ENCODE assay signal across 9 cellular contexts in the genomic region with DNA sequence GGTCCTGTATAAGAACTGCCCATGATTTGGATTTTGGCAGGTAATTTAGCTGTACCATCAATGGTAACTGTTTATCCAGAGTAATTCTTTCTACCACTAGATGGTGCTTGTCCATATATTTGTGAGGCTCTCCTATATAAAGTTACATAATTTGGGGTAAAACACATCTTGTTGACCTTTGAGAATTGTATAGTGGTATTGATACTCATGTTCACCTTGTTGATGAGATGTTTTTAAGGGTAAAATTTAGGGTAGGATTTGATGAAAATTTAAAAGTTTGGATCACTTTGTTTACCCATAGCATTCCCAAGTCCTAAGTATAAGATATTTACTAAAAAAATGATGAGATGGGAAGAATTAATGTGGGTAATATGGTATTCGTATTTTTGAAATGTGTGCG. TPM values are rescaled to one million over a fixed set of nuclear protein-coding genes. Genes with fewer than 3 reads are reported as not detected.
DNase-seq lines count a peak whose midpoint lies in the region; ATAC-seq, FAIRE-seq and TF ChIP-seq lines count a peak whose summit lies in the region.
"Had no signal": no experiment of that assay in that cellular context is flagged by ENCODE, and none has a peak within 500 bp of the region (broad histone marks: within the 10 kb centered on the region; RNA-seq: fewer than 3 reads in every experiment).

No MANE protein-coding gene starts in this region.

- ATAC-seq in HG02642 (IDR thresholded peaks at IDR 0.05; ENCODE audit: poor library complexity, unreplicated experiment) (peak; percentile 57), GM12878 (peak; percentile 75), HepG2 (peak; percentile 64), GM21786 (IDR thresholded peaks at IDR 0.05; ENCODE audit: unreplicated experiment) (no peak)

- no peak overlapping the region for H2AFZ ChIP-seq in GM12878 (ENCODE audit: control insufficient read depth, low read depth, low read length)
- no peak overlapping the region for H2AFZ ChIP-seq in HepG2 (ENCODE audit: low read length)

- H3K36me3 ChIP-seq in GM12878 (ENCODE audit: control insufficient read depth in 2 of 2, insufficient read depth in 2 of 2, low read length in 1 of 2) (no peaks in the 10 kb centered on the region), HepG2 (replicated peaks in 1 of 2; ENCODE audit: control insufficient read depth in 1 of 2, insufficient read depth in 2 of 2, low read length in 2 of 2) (no peaks in the 10 kb centered on the region)
- H3K36me3 ChIP-seq: BLaER1 treated with 17β-estradiol and CSF1 and Interleukin-3, amounts not matched to agents 10 nM and 100 nM had no signal

- POLR2A ChIA-PET in GM12878 (lab: Charles Lee), result interaction anchor here (0.9 to 2.7 kb wide), 9 partner anchors 13 to 175 kb away, joined by 3 to 6 read pairs (median 4); no protein-coding TSS in a partner anchor
- POLR2A ChIA-PET in HepG2 (lab: Yijun Ruan, JAX), result interaction anchor here (1.8 kb wide), 1 partner anchor 13 kb away, joined by 4 read pairs; no protein-coding TSS in a partner anchor

- no peaks in the 10 kb centered on the region for H3K9me3 ChIP-seq in GM12878 (replicated peaks; ENCODE audit: control insufficient read depth, insufficient read depth, low read length)
- no peaks in the 10 kb centered on the region for H3K9me3 ChIP-seq in HepG2 (ENCODE audit: low read length)
- H3K9me3 ChIP-seq: BLaER1 treated with 17β-estradiol and CSF1 and Interleukin-3, amounts not matched to agents 10 nM and 100 nM had no signal

- no peak for TF ChIP-seq POLR2A in GM12878 (IDR thresholded peaks at IDR 0.05; ENCODE audit: low read depth, low read length)
- TF ChIP-seq POLR2A in HepG2 (IDR thresholded peaks at IDR 0.05; ENCODE audit: insufficient read depth in 1 of 2, low read depth in 2 of 2, low read length in 2 of 2), result no peak

- H3K4me2 ChIP-seq in GM12878 (ENCODE audit: control insufficient read depth, insufficient read depth) (no peak overlapping the region), HepG2 (ENCODE audit: low read depth, low read length) (no peak overlapping the region)
- H3K4me2 ChIP-seq: BLaER1 treated with 17β-estradiol and CSF1 and Interleukin-3, amounts not matched to agents 10 nM and 100 nM had no signal

- H3K27ac ChIP-seq in GM12878 (ENCODE audit: control insufficient read depth, insufficient read depth) (no peak overlapping the region), HepG2 (ENCODE audit: extremely low read length, insufficient read depth, low read length) (no peak overlapping the region)
- H3K27ac ChIP-seq: BLaER1 treated with 17β-estradiol and CSF1 and Interleukin-3, amounts not matched to agents 10 nM and 100 nM had no signal

- intact Hi-C loops in GM12878 (cut with micrococcal nuclease; ENCODE audit: unreplicated experiment) (loop anchor here (2.0 kb wide), 3 partner anchors 30 to 142 kb away; no protein-coding TSS in a partner anchor), HepG2 (cut with micrococcal nuclease; ENCODE audit: unreplicated experiment) (loop anchor here (1.0 kb wide), 1 partner anchor 134 kb away; no protein-coding TSS in a partner anchor)

- H3K4me1 ChIP-seq in GM12878 (ENCODE audit: control insufficient read depth, insufficient read depth, low read length) (peaks cover 24% of the 10 kb centered on the region), HepG2 (ENCODE audit: insufficient read depth, low read length) (peaks cover 8% of the 10 kb centered on the region)

- peak; percentile 58 for DNase-seq in DMS79 treated with DMSO at 0.1 percent for 48 hours (lab: John Stamatoyannopoulos, UW)
- no peak for DNase-seq in DMS79 (lab: John Stamatoyannopoulos, UW)
- peak; percentile 38 for DNase-seq in NCI-H2196 (lab: John Stamatoyannopoulos, UW; ENCODE audit: unreplicated experiment)
- DNase-seq in GM12878 (ENCODE audit: low read depth, low spot score), result no peak
- DNase-seq in HepG2 (ENCODE audit: low spot score), result peak; percentile 27
- DNase-seq in OCI-M2 (lab: John Stamatoyannopoulos, UW; ENCODE audit: unreplicated experiment), result no peak

- no peak overlapping the region for H3K4me3 ChIP-seq in GM12878
- H3K4me3 ChIP-seq in HepG2 (replicated peaks in 1 of 3; ENCODE audit: insufficient read depth in 1 of 3, low read depth in 2 of 3, low read length in 3 of 3), result no peak overlapping the region
- H3K4me3 ChIP-seq: BLaER1 treated with 17β-estradiol and CSF1 and Interleukin-3, amounts not matched to agents 10 nM and 100 nM had no signal

- CTCF ChIA-PET in GM12878 (lab: Yijun Ruan, JAX), result interaction anchor here (0.6 to 17.1 kb wide), 45 partner anchors 9 to 400 kb away, joined by 3 to 827 read pairs (median 5); partner anchors contain the start of gene ST7
- CTCF ChIA-PET in HepG2 (lab: Yijun Ruan, JAX; ENCODE audit: low intra/inter-chr PET ratio, low total read pairs), result interaction anchor here (1.5 to 1.8 kb wide), 3 partner anchors 54 to 143 kb away, joined by 3 to 10 read pairs (median 9); no protein-coding TSS in a partner anchor

- H3K79me2 ChIP-seq in GM12878 (ENCODE audit: control insufficient read depth, insufficient read depth, low read length) (peaks cover 40% of the 10 kb centered on the region), HepG2 (ENCODE audit: insufficient read depth, low read length) (peaks cover 4% of the 10 kb centered on the region)

- SMC1A ChIA-PET in GM12878 (lab: Charles Lee; ENCODE audit: uncharacterized antibody, unreplicated experiment), result interaction anchor here (0.7 to 8.0 kb wide), 23 partner anchors 10 to 156 kb away, joined by 3 to 527 read pairs (median 6); partner anchors contain the start of gene ST7

- TF ChIP-seq RAD21 in GM12878 (IDR thresholded peaks at IDR 0.05; ENCODE audit: insufficient read depth, low read depth, low read length) (peak; percentile 66), HepG2 (CRISPR knock-in tag; IDR thresholded peaks at IDR 0.05) (no peak)

- FAIRE-seq in GM12878 (lab: Jason Lieb, UNC) (no peak), HepG2 (lab: Jason Lieb, UNC) (peak; percentile 60)

- H4K20me1 ChIP-seq in GM12878 (ENCODE audit: control insufficient read depth, insufficient read depth), result no peaks in the 10 kb centered on the region
- peaks cover 4% of the 10 kb centered on the region; the same call in 1 of the 2 replicates for H4K20me1 ChIP-seq in HepG2 (ENCODE audit: insufficient read depth, low read length)

- no TSS peak for BruUV-seq in GM12878 (replicated peaks; lab: Mats Ljungman, UMichigan)
- no TSS peak for BruUV-seq in HepG2 (replicated peaks; lab: Mats Ljungman, UMichigan)

- in situ Hi-C loops in GM12878 (cut with MboI), result loop anchor here (5.0 kb wide), 1 partner anchor 127 kb away; no protein-coding TSS in a partner anchor
- in situ Hi-C loops in HepG2 (cut with HindIII; ENCODE audit: extremely low pct_ligation_motif_present, low pct_unique_long_range_greater_than_20kb), result loop anchor here (5.0 kb wide), 1 partner anchor 132 kb away; no protein-coding TSS in a partner anchor

- TF ChIP-seq CTCF in GM12878 (IDR thresholded peaks at IDR 0.05 in 2 of 3, conservative IDR thresholded peaks at IDR 0.05 in 1 of 3; ENCODE audit: control insufficient read depth in 2 of 3, extremely low read depth in 1 of 3, insufficient read depth in 1 of 3, low read depth in 3 of 3, low read length in 3 of 3) (peak; percentile 54 to 64 (median 59); a peak in 5 of 6 replicates), HepG2 (CRISPR knock-in tag; IDR thresholded peaks at IDR 0.05) (peak; percentile 61)

- H3K9ac ChIP-seq in GM12878 (ENCODE audit: control insufficient read depth, insufficient read depth, low read length) (no peak overlapping the region), HepG2 (ENCODE audit: insufficient read depth, low read depth, low read length) (no peak overlapping the region)
- H3K9ac ChIP-seq: BLaER1 treated with 17β-estradiol and CSF1 and Interleukin-3, amounts not matched to agents 10 nM and 100 nM had no signal

- TF ChIP-seq EP300 in GM12878 (IDR thresholded peaks at IDR 0.05; ENCODE audit: borderline replicate concordance in 1 of 2, control insufficient read depth in 1 of 2, low read depth in 2 of 2, low read length in 2 of 2) (no peak), HepG2 (IDR thresholded peaks at IDR 0.05; ENCODE audit: low read depth in 2 of 2, low read length in 2 of 2) (no peak), HepG2 (CRISPR knock-in tag; IDR thresholded peaks at IDR 0.05; ENCODE audit: borderline replicate concordance) (no peak)

- no peaks in the 10 kb centered on the region for H3K27me3 ChIP-seq in GM12878 (replicated peaks in 1 of 2; ENCODE audit: control insufficient read depth in 2 of 2, insufficient read depth in 2 of 2, low read length in 1 of 2)
- no peaks in the 10 kb centered on the region for H3K27me3 ChIP-seq in HepG2 (ENCODE audit: control insufficient read depth in 1 of 2, insufficient read depth in 2 of 2, low read length in 2 of 2)
- H3K27me3 ChIP-seq: BLaER1 treated with 17β-estradiol and CSF1 and Interleukin-3, amounts not matched to agents 10 nM and 100 nM had no signal

- 0% methylated on average over 2 of the region's 2 CpGs for WGBS in GM12878 (ENCODE audit: insufficient coverage, insufficient replicate concordance, low lambda C conversion rate, missing lambda C conversion rate)
- 63% methylated on average over 2 of the region's 2 CpGs for WGBS in HepG2 (ENCODE audit: low lambda C conversion rate)

- RAD21 ChIA-PET in GM12878 (lab: Charles Lee; ENCODE audit: unreplicated experiment), result interaction anchor here (0.7 to 8.0 kb wide), 21 partner anchors 12 to 400 kb away, joined by 3 to 379 read pairs (median 7); partner anchors contain the start of gene ST7

RNA-seq across cellular contexts. Expression of gene ST7, which starts 31.6 kb away (rescaled TPM):
- total RNA-seq in GM12878 (2013; cell fraction: nucleolus; rRNA removed), result 157 and 175 TPM in 2 replicates
- total RNA-seq in GM12878 (2014; rRNA removed), result 62.1 and 74.9 TPM in 2 replicates
- total RNA-seq in GM12878 (2014; rRNA removed; fragmentation: Illumina TruSeq; extraction: Trizol), result 27.5 and 27.7 TPM in 2 replicates
- 46.0 and 46.9 TPM in 2 replicates for total RNA-seq in GM12878 (2021)
- 34.6 TPM for polyA plus RNA-seq in GM12878 (2011; ENCODE audit: low read depth)
- polyA plus RNA-seq in GM12878 (2011; rRNA removed), result 66.9 and 76.2 TPM in 2 replicates
- polyA plus RNA-seq in GM12878 (2011; cell fraction: cytosol; rRNA removed), result 43.6 and 50.4 TPM in 2 replicates
- 43.1 and 57.6 TPM in 2 replicates for polyA plus RNA-seq in GM12878 (2011; cell fraction: nucleus; rRNA removed)
- polyA plus RNA-seq in GM12878 (2012), result 36.7 and 47.4 TPM in 2 replicates
- polyA plus RNA-seq in GM12878 (2014; fragmentation: Illumina TruSeq; extraction: Trizol), result 76.4 and 90.7 TPM in 2 replicates
- 10 to 100 TPM; 49.9 to 50.5 TPM for polyA plus RNA-seq in GM12878 (2014; fragmentation: Nextera tagmentation; extraction: Ambion mirVana)
- 56.6 and 63.9 TPM in 2 replicates for polyA plus RNA-seq in GM12878 (2014; rRNA removed)
- 10 to 100 TPM; 48.9 to 56.7 TPM for polyA plus RNA-seq in GM12878 (2016; fragmentation: Nextera tagmentation; extraction: Ambion mirVana)
- 74.1 and 76.4 TPM in 2 replicates for polyA minus RNA-seq in GM12878 (2011; rRNA and poly(A)+ RNA removed)
- 24.3 and 26.6 TPM in 2 replicates for polyA minus RNA-seq in GM12878 (2011; cell fraction: cytosol; rRNA and poly(A)+ RNA removed)
- polyA minus RNA-seq in GM12878 (2011; cell fraction: nucleus; rRNA and poly(A)+ RNA removed), result 91.3 and 97.8 TPM in 2 replicates
- total RNA-seq in HepG2 (2016; rRNA removed; fragmentation: Illumina TruSeq; extraction: Trizol), result 19.4 and 23.5 TPM in 2 replicates
- 28.3 and 28.8 TPM in 2 replicates for total RNA-seq in HepG2 (2016; cell fraction: cytosol; rRNA removed; fragmentation: Illumina TruSeq; extraction: Trizol; ENCODE audit: low read depth)
- 17.6 and 21.2 TPM in 2 replicates for total RNA-seq in HepG2 (2016; cell fraction: insoluble cytoplasmic fraction; rRNA removed; fragmentation: Illumina TruSeq; extraction: Trizol)
- total RNA-seq in HepG2 (2016; cell fraction: membrane; rRNA removed; fragmentation: Illumina TruSeq; extraction: Trizol), result 41.5 and 54.6 TPM in 2 replicates
- 28.2 and 31.4 TPM in 2 replicates for total RNA-seq in HepG2 (2016; cell fraction: nucleus; rRNA removed; fragmentation: Illumina TruSeq; extraction: Trizol)
- polyA plus RNA-seq in HepG2 (2011; rRNA removed), result 15.4 and 17.3 TPM in 2 replicates
- 9.8 and 14.0 TPM in 2 replicates for polyA plus RNA-seq in HepG2 (2011; cell fraction: cytosol; rRNA removed)
- polyA plus RNA-seq in HepG2 (2011; cell fraction: nucleus; rRNA removed), result 10.7 and 11.0 TPM in 2 replicates
- polyA plus RNA-seq in HepG2 (2012), result 10.8 and 12.8 TPM in 2 replicates
- 36.8 and 37.8 TPM in 2 replicates for polyA plus RNA-seq in HepG2 (2016; cell fraction: cytosol; fragmentation: Illumina TruSeq; extraction: Trizol; ENCODE audit: low read depth)
- 22.0 and 24.7 TPM in 2 replicates for polyA plus RNA-seq in HepG2 (2016; cell fraction: insoluble cytoplasmic fraction; fragmentation: Illumina TruSeq; extraction: Trizol; ENCODE audit: low read depth)
- 45.3 and 51.8 TPM in 2 replicates for polyA plus RNA-seq in HepG2 (2016; cell fraction: membrane; fragmentation: Illumina TruSeq; extraction: Trizol; ENCODE audit: low read depth)
- 22.5 and 23.7 TPM in 2 replicates for polyA plus RNA-seq in HepG2 (2016; cell fraction: nucleus; fragmentation: Illumina TruSeq; extraction: Trizol; ENCODE audit: insufficient read depth, low read depth)
- 13.2 and 58.2 TPM in 2 replicates for polyA minus RNA-seq in HepG2 (2011; rRNA and poly(A)+ RNA removed; ENCODE audit: low replicate concordance)
- polyA minus RNA-seq in HepG2 (2011; cell fraction: cytosol; rRNA and poly(A)+ RNA removed), result 15.7 and 18.9 TPM in 2 replicates
- 45.2 and 45.3 TPM in 2 replicates for polyA minus RNA-seq in HepG2 (2011; cell fraction: nucleus; rRNA and poly(A)+ RNA removed)

Comparison
In these comparisons a context has a peak if more than half of its experiments do, and no peak if none do; other contexts are left out.
1. DNase-seq: peak in DMS79 treated with DMSO at 0.1 percent for 48 hours (single experiment), NCI-H2196 (single experiment) and HepG2 (single experiment); none in DMS79 (single experiment), GM12878 (single experiment) and OCI-M2 (single experiment).